In genomic region chr6:38370653-38371311, GRCh38 we compare ENCODE assay signal across 19 cellular contexts.
DNase-seq lines count a peak whose midpoint lies in the region; ATAC-seq and TF ChIP-seq lines count a peak whose summit lies in the region.
"Had no signal": no experiment of that assay in that cellular context is flagged by ENCODE, and none has a peak within 500 bp of the region (broad histone marks: within the 10 kb centered on the region; RNA-seq: fewer than 3 reads in every experiment).

No MANE protein-coding gene starts in this region.

- H3K36me3 ChIP-seq in endodermal cell (ENCODE audit: control insufficient read depth, insufficient read depth, low read length) (no peaks in the 10 kb centered on the region), left lung (no peaks in the 10 kb centered on the region), subcutaneous abdominal adipose tissue (ENCODE audit: control insufficient read depth in 5 of 5, insufficient read depth in 5 of 5, low read length in 5 of 5) (no peaks in the 10 kb centered on the region), stomach (no peaks in the 10 kb centered on the region)

- no peak for TF ChIP-seq EP300 in stomach (IDR thresholded peaks at IDR 0.05)

- ATAC-seq in left lung (peak; percentile 17), GM18502 (IDR thresholded peaks at IDR 0.05; ENCODE audit: poor library complexity, unreplicated experiment) (no peak), GM21381 (IDR thresholded peaks at IDR 0.05; ENCODE audit: unreplicated experiment) (no peak)
- ATAC-seq: activated T-cell treated with anti-CD3 and anti-CD28 coated beads, Interleukin-2, amount 50 U/mL, for 72 hours; left lobe of liver had no signal

- H3K27me3 Mint-ChIP-seq in endodermal cell (ENCODE audit: insufficient read depth): no peaks in the 10 kb centered on the region

- 83 to 88% methylated on average over 2 of the region's 2 CpGs for WGBS in endodermal cell (ENCODE audit: insufficient coverage in 1 of 2, insufficient read length in 1 of 2), 2 experiments
- WGBS in stomach, 5 donors: 61 to 86% (median 78%) methylated on average over 2 of the region's 2 CpGs

- H3K27ac ChIP-seq in endodermal cell (ENCODE audit: low read depth, low read length) (peak overlapping the region; percentile 12), left lung (no peak overlapping the region), subcutaneous abdominal adipose tissue (ENCODE audit: low read depth, low read length) (peak overlapping the region; percentile 6), stomach (no peak overlapping the region)
- H3K27ac ChIP-seq: testis had no signal

- H3K9me3 Mint-ChIP-seq in endodermal cell: no peaks in the 10 kb centered on the region
- H3K9me3 Mint-ChIP-seq: activated T-cell treated with anti-CD3 and anti-CD28 coated beads, Interleukin-2, amount 50 U/mL, for 72 hours had no signal

- H3K4me3 ChIP-seq in endodermal cell (ENCODE audit: low read length): no peak overlapping the region
- no peak overlapping the region for H3K4me3 ChIP-seq in left lung
- no peak overlapping the region for H3K4me3 ChIP-seq in subcutaneous abdominal adipose tissue (ENCODE audit: low read depth in 1 of 5, low read length in 5 of 5)
- H3K4me3 ChIP-seq in stomach: no peak overlapping the region
- H3K4me3 ChIP-seq: testis had no signal

- H3K4me1 ChIP-seq in endodermal cell (ENCODE audit: control insufficient read depth, insufficient read depth, low read length) (peaks cover 4% of the 10 kb centered on the region), left lung (no peaks in the 10 kb centered on the region), subcutaneous abdominal adipose tissue (ENCODE audit: control insufficient read depth in 5 of 5, insufficient read depth in 5 of 5, low read length in 5 of 5) (peaks cover 0 to 25% (median 20%) of the 10 kb centered on the region in 5 donors), stomach (peaks cover 0 to 11% (median 3%) of the 10 kb centered on the region in 4 donors)
- H3K4me1 ChIP-seq: testis had no signal

- TF ChIP-seq CTCF in endodermal cell (conservative IDR thresholded peaks at IDR 0.05) (no peak), left lung (IDR thresholded peaks at IDR 0.05) (no peak), stomach (IDR thresholded peaks at IDR 0.05) (no peak)

- peaks cover 5% of the 10 kb centered on the region for H3K4me1 Mint-ChIP-seq in endodermal cell

- no peak overlapping the region for H3K4me3 Mint-ChIP-seq in endodermal cell
- H3K4me3 Mint-ChIP-seq: activated T-cell treated with anti-CD3 and anti-CD28 coated beads, Interleukin-2, amount 50 U/mL, for 72 hours had no signal

- no peaks in the 10 kb centered on the region for H3K36me3 Mint-ChIP-seq in endodermal cell (ENCODE audit: low read depth)

- H3K9me3 ChIP-seq in endodermal cell (ENCODE audit: control insufficient read depth, low read length): no peaks in the 10 kb centered on the region
- no peaks in the 10 kb centered on the region for H3K9me3 ChIP-seq in left lung
- H3K9me3 ChIP-seq in subcutaneous abdominal adipose tissue (ENCODE audit: control insufficient read depth in 5 of 5, low read length in 5 of 5): no peaks in the 10 kb centered on the region
- no peaks in the 10 kb centered on the region for H3K9me3 ChIP-seq in stomach
- H3K9me3 ChIP-seq: testis had no signal

- no peaks in the 10 kb centered on the region for H3K27me3 ChIP-seq in endodermal cell (ENCODE audit: control insufficient read depth, insufficient read depth, low read length, poor library complexity, severe bottlenecking)
- H3K27me3 ChIP-seq in left lung: no peaks in the 10 kb centered on the region
- no peaks in the 10 kb centered on the region for H3K27me3 ChIP-seq in subcutaneous abdominal adipose tissue (ENCODE audit: control insufficient read depth in 5 of 5, insufficient read depth in 4 of 5, low read length in 5 of 5)
- no peaks in the 10 kb centered on the region for H3K27me3 ChIP-seq in stomach
- H3K27me3 ChIP-seq: testis had no signal

- DNase-seq in NCI-H2227 (lab: John Stamatoyannopoulos, UW; ENCODE audit: unreplicated experiment) (peak; percentile 37), NCI-H2227 treated with DMSO at 0.1 percent for 48 hours (lab: John Stamatoyannopoulos, UW) (no peak), endodermal cell (no peak), left lung (no peak), stomach (no peak)
- DNase-seq: ACHN; activated CD4-positive, alpha-beta T cell treated with anti-CD3 and anti-CD28 coated beads for 1 hour; activated naive CD4-positive, alpha-beta T cell treated with anti-CD3 and anti-CD28 coated beads, Interleukin-2, amount 50 U/mL, for 16 hours; activated T-cell treated with anti-CD3 and anti-CD28 coated beads, Interleukin-2, amount 50 U/mL, for 72 hours; C1 segment of cervical spinal cord; GOT3; NCI-H187 treated with DMSO at 0.1 percent for 48 hours; NCI-H526; stimulated activated CD4-positive, alpha-beta T cell treated with anti-CD3 and anti-CD28 coated beads, Interleukin-15, amount 100 ng/mL, for 24 hours; testis had no signal

- H3K9ac ChIP-seq in endodermal cell (ENCODE audit: extremely low read depth, low read length, poor library complexity, severe bottlenecking) (no peak overlapping the region), subcutaneous abdominal adipose tissue (ENCODE audit: low read length in 5 of 5) (peak overlapping the region in 1 of 5 donors; percentile 15)

- intact Hi-C loops in left lung (cut with DNase I): no loop called here
- intact Hi-C loops in stomach (cut with DNase I; ENCODE audit: low total_unique reads): no loop called here

- no peak for TF ChIP-seq POLR2A in stomach (IDR thresholded peaks at IDR 0.05)

- no peak overlapping the region for H3K27ac Mint-ChIP-seq in endodermal cell
- H3K27ac Mint-ChIP-seq: activated T-cell treated with anti-CD3 and anti-CD28 coated beads, Interleukin-2, amount 50 U/mL, for 72 hours had no signal

Comparison
In these comparisons a context has a peak if more than half of its experiments do, and no peak if none do; other contexts are left out.
1. H3K27ac ChIP-seq: peak in endodermal cell (single experiment) and subcutaneous abdominal adipose tissue (single experiment); none in left lung (0 of 2) and stomach (0 of 5).